ENCODE assay signal across 28 cellular contexts in the genomic region with DNA sequence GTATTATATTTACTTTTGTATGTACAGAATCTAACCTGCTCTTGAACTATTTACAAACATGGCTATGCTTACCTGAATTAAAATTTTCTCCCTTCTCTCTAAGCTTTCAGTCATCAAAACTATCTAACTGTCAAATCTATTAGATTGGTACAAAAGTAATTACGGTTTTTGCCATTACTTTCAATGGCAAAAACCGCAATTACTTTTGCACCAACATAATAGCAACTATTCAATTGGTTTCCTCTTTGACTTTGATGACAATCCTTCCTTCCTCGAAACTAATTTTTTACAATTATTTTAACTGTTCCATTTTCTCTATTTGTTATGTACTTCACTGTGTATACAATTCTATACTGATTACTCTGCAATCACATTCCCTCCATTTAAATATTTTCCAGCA.
"Had no signal": no experiment of that assay in that cellular context is flagged by ENCODE, and none has a peak within 500 bp of the region (broad histone marks: within the 10 kb centered on the region; RNA-seq: fewer than 3 reads in every experiment).

No MANE protein-coding gene starts in this region.

- H3K9ac ChIP-seq: neural progenitor cell, parathyroid adenoma had no signal

- H3K36me3 ChIP-seq: neural progenitor cell, ovary, spleen, suprapubic skin, tibial artery, transverse colon, upper lobe of right lung, uterus had no signal

- ATAC-seq: natural killer cell; psoas muscle; right cardiac atrium; sciatic nerve; stimulated activated memory B cell treated with anti-CD40 and anti-IgM and Interleukin-4, amounts not matched to agents 10 μg/mL and 1 μg/mL and 100 μg/mL, for 72 hours; stimulated activated naive CD8-positive, alpha-beta T cell treated with anti-CD3 and anti-CD28 coated beads, Interleukin-15, amount 100 ng/mL, for 72 hours; stimulated activated naive CD8-positive, alpha-beta T cell treated with anti-CD3 and anti-CD28 coated beads, Interleukin-15, Interleukin-2, amounts not matched to agents 100 U/mL and 50 U/mL, for 24 hours; upper lobe of right lung had no signal

- H3K27me3 ChIP-seq: neural progenitor cell, ovary, spleen, suprapubic skin, testis, tibial artery, transverse colon, upper lobe of right lung, uterus had no signal

- H3K27ac ChIP-seq: neural progenitor cell, ovary, parathyroid adenoma, psoas muscle, skin epidermis, spleen, suprapubic skin, testis, tibial artery, transverse colon, upper lobe of right lung, uterus had no signal

- H3K4me3 ChIP-seq: neural progenitor cell, ovary, psoas muscle, skin epidermis, smooth muscle cell, spleen, suprapubic skin, testis, tibial artery, transverse colon, upper lobe of right lung, uterus had no signal

- H3K9me3 ChIP-seq: ovary, psoas muscle, suprapubic skin, testis, tibial artery, transverse colon, upper lobe of right lung, uterus had no signal

- H2AFZ ChIP-seq: neural progenitor cell, parathyroid adenoma had no signal

- DNase-seq: natural killer cell; occipital lobe; ovary; posterior cingulate gyrus; psoas muscle; right cardiac atrium; spleen; stimulated activated CD4-positive, alpha-beta T cell treated with anti-CD3 and anti-CD28 coated beads, Interleukin-12 subunit alpha, Interleukin-12 subunit beta, amount 100 ng/mL, for 4 hours; stimulated activated CD4-positive, alpha-beta T cell treated with anti-CD3 and anti-CD28 coated beads, Interleukin-1b, Interleukin-23, amount 100 ng/mL, for 48 hours; stimulated activated CD4-positive, alpha-beta T cell treated with anti-CD3 and anti-CD28 coated beads, Interleukin-4, amount 100 ng/mL, for 1 hour; stimulated activated CD4-positive, alpha-beta T cell treated with anti-CD3 and anti-CD28 coated beads, Interleukin-4, amount 100 ng/mL, for 4 hours; stimulated activated CD8-positive, alpha-beta memory T cell treated with anti-CD3 and anti-CD28 coated beads, Interleukin-4, amount 100 ng/mL, for 48 hours; stimulated activated naive CD4-positive, alpha-beta T cell; stimulated activated naive CD8-positive, alpha-beta T cell treated with anti-CD3 and anti-CD28 coated beads, Interleukin-15, amount 100 ng/mL, for 72 hours; stimulated activated naive CD8-positive, alpha-beta T cell treated with anti-CD3 and anti-CD28 coated beads, Interleukin-15, Interleukin-2, amounts not matched to agents 100 U/mL and 50 U/mL, for 24 hours; substantia nigra; testis; tibial artery; transverse colon; upper lobe of right lung; uterus had no signal

- H3K79me2 ChIP-seq: parathyroid adenoma had no signal

- H3K4me2 ChIP-seq: neural progenitor cell, smooth muscle cell had no signal

- H3K4me1 ChIP-seq: neural progenitor cell, parathyroid adenoma, psoas muscle, spleen, suprapubic skin, testis, tibial artery, transverse colon, upper lobe of right lung, uterus had no signal
